In genomic region chr5:50595199-50595598, GRCh38 we compare ENCODE assay signal across 11 cellular contexts.
DNase-seq lines count a peak whose midpoint lies in the region; ATAC-seq, FAIRE-seq and TF ChIP-seq lines count a peak whose summit lies in the region.
"Had no signal": no experiment of that assay in that cellular context is flagged by ENCODE, and none has a peak within 500 bp of the region (broad histone marks: within the 10 kb centered on the region; RNA-seq: fewer than 3 reads in every experiment).

No MANE protein-coding gene starts in this region.

- H3K9me2 ChIP-seq in GM23248 (ENCODE audit: insufficient read depth): no peaks in the 10 kb centered on the region

- no peaks in the 10 kb centered on the region for H4K20me1 ChIP-seq in GM23248 (ENCODE audit: insufficient read depth)

- in situ Hi-C loops in GM23248 (cut with MboI): no loop called here

- 9 to 13% methylated on average over 3 of the region's 3 CpGs for WGBS in GM23248 (ENCODE audit: low coverage in 1 of 2, low lambda C conversion rate in 2 of 2, missing lambda C conversion rate in 2 of 2), 2 experiments

- H3K4me3 ChIP-seq in AG04449 (ENCODE audit: low read depth, low read length): no peak overlapping the region
- 0 out of 2 replicates have a peak overlapping the region, but pooled peaks have one; percentile 15 for H3K4me3 ChIP-seq in GM23248
- H3K4me3 ChIP-seq in foreskin fibroblast (ENCODE audit: low read depth in 1 of 2, low read length in 2 of 2): no peak overlapping the region
- H3K4me3 ChIP-seq: testis had no signal

- H2AFZ ChIP-seq in GM23248: no peak overlapping the region

- DNase-seq in AG04449 (ENCODE audit: low read depth, low spot score): peak; percentile 85
- peak; percentile 88 for DNase-seq in GM23248
- DNase-seq in SW 1271 (lab: John Stamatoyannopoulos, UW): peak; percentile 25 to 76
- peak; percentile 12 to 74 for DNase-seq in foreskin fibroblast
- no peak for DNase-seq in D721Med (ENCODE audit: insufficient read length, low spot score)
- DNase-seq in germinal center (ENCODE audit: low spot score): no peak
- DNase-seq: NCI-H69, testis had no signal

- H3K9me3 ChIP-seq in GM23248 (ENCODE audit: low read depth): no peaks in the 10 kb centered on the region
- H3K9me3 ChIP-seq: testis had no signal

- ATAC-seq in HG03571 (IDR thresholded peaks at IDR 0.05; ENCODE audit: unreplicated experiment) (no peak), HG03135 (IDR thresholded peaks at IDR 0.05; ENCODE audit: unreplicated experiment) (no peak)
- ATAC-seq: esophagus mucosa had no signal

- no peak for TF ChIP-seq CTCF in AG04449 (IDR thresholded peaks at IDR 0.05; ENCODE audit: insufficient read depth, low read length, missing control alignments)
- no peak for TF ChIP-seq CTCF in foreskin fibroblast (IDR thresholded peaks at IDR 0.05; ENCODE audit: low read depth, low read length)
- TF ChIP-seq CTCF in D721Med (IDR thresholded peaks at IDR 0.05; ENCODE audit: insufficient read depth, missing control alignments): no peak

- no peak overlapping the region for H3K9ac ChIP-seq in GM23248

- no peaks in the 10 kb centered on the region for H3F3A ChIP-seq in GM23248 (ENCODE audit: insufficient read depth)

- H3K27me3 ChIP-seq in GM23248 (replicated peaks; ENCODE audit: insufficient read depth): no peaks in the 10 kb centered on the region
- H3K27me3 ChIP-seq: testis had no signal

- H3K27ac ChIP-seq in GM23248: peak overlapping the region; percentile 52
- H3K27ac ChIP-seq: testis had no signal

- POLR2A ChIA-PET in AG04449 (lab: Yijun Ruan, JAX): interaction anchor here (0.6 kb wide), 1 partner anchor 71 kb away, joined by 3 read pairs; the partner anchor contains the start of gene PARP8

- no peaks in the 10 kb centered on the region for H3K36me3 ChIP-seq in GM23248 (ENCODE audit: low read depth)

- H3K79me2 ChIP-seq in GM23248 (ENCODE audit: insufficient read depth): no peaks in the 10 kb centered on the region

- FAIRE-seq in D721Med (lab: Jason Lieb, UNC): no peak

- CTCF ChIA-PET in AG04449 (lab: Yijun Ruan, JAX): no interaction called here

- H3K4me1 ChIP-seq in GM23248 (ENCODE audit: insufficient read depth): peaks cover 27% of the 10 kb centered on the region
- H3K4me1 ChIP-seq: testis had no signal

- H3K4me2 ChIP-seq in GM23248 (ENCODE audit: unreplicated experiment): peak overlapping the region; percentile 30

Comparison
In these comparisons a context has a peak if more than half of its experiments do, and no peak if none do; other contexts are left out.
1. DNase-seq: peak in AG04449 (single experiment), GM23248 (single experiment), SW 1271 (2 of 2) and foreskin fibroblast (2 of 2); none in D721Med (single experiment) and germinal center (single experiment).